In the genomic region with DNA sequence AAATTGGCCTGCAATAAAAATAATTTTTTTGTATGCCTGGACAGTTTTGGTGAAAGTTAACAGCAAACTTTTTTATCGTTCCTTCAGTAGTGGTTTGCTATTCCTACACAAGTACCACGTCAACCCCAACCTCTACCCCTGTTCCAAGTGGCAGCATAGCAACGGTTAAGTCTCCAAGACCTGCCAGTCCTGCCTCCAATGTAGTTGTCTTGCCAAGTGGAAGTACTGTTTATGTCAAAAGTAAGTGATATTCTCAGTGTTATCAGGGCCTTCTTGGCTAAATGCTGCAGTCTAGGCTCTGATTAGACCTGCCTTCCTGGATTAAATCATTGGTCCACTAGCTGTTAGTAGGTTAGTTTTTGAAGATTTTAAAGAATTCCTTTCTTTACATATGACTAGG, we compare ENCODE assay signal across 20 cellular contexts. TPM values are rescaled to one million over a fixed set of nuclear protein-coding genes. Genes with fewer than 3 reads are reported as not detected.
DNase-seq lines count a peak whose midpoint lies in the region; ATAC-seq and TF ChIP-seq lines count a peak whose summit lies in the region.
"Had no signal": no experiment of that assay in that cellular context is flagged by ENCODE, and none has a peak within 500 bp of the region (broad histone marks: within the 10 kb centered on the region; RNA-seq: fewer than 3 reads in every experiment).

No MANE protein-coding gene starts in this region.

- H3K27me3 ChIP-seq in IMR-90 (ENCODE audit: control insufficient read depth, insufficient read depth, low read length): no peaks in the 10 kb centered on the region
- H3K27me3 ChIP-seq in heart left ventricle: no peaks in the 10 kb centered on the region
- H3K27me3 ChIP-seq in foreskin keratinocyte: no peaks in the 10 kb centered on the region
- H3K27me3 ChIP-seq: MG63 had no signal

- H2AK9ac ChIP-seq in IMR-90 (replicated peaks; ENCODE audit: low read depth, low read length, poor library complexity): no peak overlapping the region

- H2AFZ ChIP-seq in IMR-90 (replicated peaks; ENCODE audit: low read length, poor library complexity): no peak overlapping the region

- ATAC-seq in IMR-90 (ENCODE audit: low read depth) (no peak), heart left ventricle (peak in 3 of 4 donors; percentile 47 to 82 (median 63)), GM19455 (IDR thresholded peaks at IDR 0.05; ENCODE audit: unreplicated experiment) (no peak), foreskin keratinocyte (no peak)

- no peak overlapping the region for H2BK15ac ChIP-seq in IMR-90 (ENCODE audit: low read depth, low read length)

- 0 out of 2 replicates have a peak overlapping the region, but pooled peaks have one; percentile 22 for H3K23ac ChIP-seq in IMR-90 (ENCODE audit: low read depth, low read length)

- H3K4me2 ChIP-seq in IMR-90 (ENCODE audit: low read depth, low read length): no peak overlapping the region

- peak overlapping the region; percentile 0 for H2BK5ac ChIP-seq in IMR-90 (ENCODE audit: low read depth, low read length, poor library complexity, severe bottlenecking)

- no peak overlapping the region for H3K9ac ChIP-seq in IMR-90 (ENCODE audit: low read depth, low read length)

- peaks cover 8 to 34% of the 10 kb centered on the region in 2 experiments; a peak in 3 of 4 replicates for H3K79me1 ChIP-seq in IMR-90 (ENCODE audit: low read depth in 1 of 2, low read length in 2 of 2)

- H2BK20ac ChIP-seq in IMR-90 (ENCODE audit: low read depth, low read length): no peak overlapping the region

- H3K27me3 Mint-ChIP-seq in activated naive CD4-positive, alpha-beta T cell treated with anti-CD3 and anti-CD28 coated beads, Interleukin-2, amount 10 ng/mL, durations not matched to agents 7 days and 5 days: no peaks in the 10 kb centered on the region
- H3K27me3 Mint-ChIP-seq in nephron progenitor cell (ENCODE audit: low read depth, poor library complexity): no peaks in the 10 kb centered on the region

- H3K4me1 Mint-ChIP-seq in activated naive CD4-positive, alpha-beta T cell treated with anti-CD3 and anti-CD28 coated beads, Interleukin-2, amount 10 ng/mL, durations not matched to agents 7 days and 5 days: peaks cover 3% of the 10 kb centered on the region
- peaks cover 33% of the 10 kb centered on the region for H3K4me1 Mint-ChIP-seq in nephron progenitor cell

- TF ChIP-seq CTCF in IMR-90 (conservative IDR thresholded peaks at IDR 0.05; ENCODE audit: low read depth, low read length): no peak
- no peak for TF ChIP-seq CTCF in heart left ventricle (IDR thresholded peaks at IDR 0.05)
- no peak for TF ChIP-seq CTCF in nephron progenitor cell (IDR thresholded peaks at IDR 0.05)
- TF ChIP-seq CTCF in foreskin keratinocyte (conservative IDR thresholded peaks at IDR 0.05): no peak

- CTCF ChIA-PET in activated naive CD4-positive, alpha-beta T cell treated with anti-CD3 and anti-CD28 coated beads, Interleukin-2, amount 10 ng/mL, durations not matched to agents 7 days and 5 days (lab: Charles Lee): interaction anchor here (2.1 kb wide), 1 partner anchor 11 kb away, joined by 5 read pairs; no protein-coding TSS in a partner anchor
- CTCF ChIA-PET in IMR-90 (lab: Yijun Ruan, JAX): interaction anchor here (0.9 kb wide), 1 partner anchor 10 kb away, joined by 5 read pairs; no protein-coding TSS in a partner anchor

- DNase-seq in activated naive CD4-positive, alpha-beta T cell treated with anti-CD3 and anti-CD28 coated beads, Interleukin-2, amount 10 ng/mL, durations not matched to agents 7 days and 5 days: no peak
- no peak for DNase-seq in activated naive CD4-positive, alpha-beta T cell treated with Interleukin-2 at 50 U/mL for 16 hours
- no peak for DNase-seq in IMR-90
- DNase-seq in heart left ventricle: peak in 1 of 5 donors; percentile 32
- DNase-seq in nephron progenitor cell: no peak
- no peak for DNase-seq in DMS 273 treated with DMSO at 0.1 percent for 48 hours (lab: John Stamatoyannopoulos, UW)
- DNase-seq in foreskin keratinocyte: no peak
- DNase-seq: Calu3, DMS153, DND-41, H9, KG1, MG63, NCI-H2029 treated with DMSO at 0.1 percent for 48 hours, NCI-H446 treated with DMSO at 0.1 percent for 48 hours, NCI-H526 treated with DMSO at 0.1 percent for 48 hours, SIG-M5 had no signal

- H3K56ac ChIP-seq in IMR-90 (ENCODE audit: extremely low read depth, insufficient read depth, low read length): no peak overlapping the region

- no peaks in the 10 kb centered on the region for H3K9me3 Mint-ChIP-seq in activated naive CD4-positive, alpha-beta T cell treated with anti-CD3 and anti-CD28 coated beads, Interleukin-2, amount 10 ng/mL, durations not matched to agents 7 days and 5 days
- peaks cover 18% of the 10 kb centered on the region for H3K9me3 Mint-ChIP-seq in nephron progenitor cell
- H3K9me3 Mint-ChIP-seq: H9 had no signal

- TF ChIP-seq POLR2A in IMR-90 (IDR thresholded peaks at IDR 0.05; ENCODE audit: low read depth, low read length) (no peak), heart left ventricle (IDR thresholded peaks at IDR 0.05) (no peak)

- in situ Hi-C loops in IMR-90 (cut with MboI; ENCODE audit: low sequenced_read_pairs): no loop called here

- intact Hi-C loops in IMR-90 (cut with micrococcal nuclease) (no loop called here), heart left ventricle (cut with DNase I) (no loop called here)

- H3K9me1 ChIP-seq in IMR-90 (ENCODE audit: insufficient read depth, low read length): peaks cover 9% of the 10 kb centered on the region

- no peak overlapping the region; the same call in 1 of the 2 replicates for H2BK120ac ChIP-seq in IMR-90 (ENCODE audit: low read depth, low read length)

- no peak overlapping the region for H4K8ac ChIP-seq in IMR-90 (ENCODE audit: low read depth in 2 of 2, low read length in 2 of 2)

- POLR2A ChIA-PET in IMR-90 (lab: Charles Lee; ENCODE audit: unreplicated experiment): no interaction called here

- H4K20me1 ChIP-seq in IMR-90 (ENCODE audit: insufficient read depth, low read length): peaks cover 6% of the 10 kb centered on the region; the same call in 1 of the 2 replicates

- peaks cover 20% of the 10 kb centered on the region for H3K36me3 Mint-ChIP-seq in activated naive CD4-positive, alpha-beta T cell treated with anti-CD3 and anti-CD28 coated beads, Interleukin-2, amount 10 ng/mL, durations not matched to agents 7 days and 5 days
- peaks cover 65% of the 10 kb centered on the region for H3K36me3 Mint-ChIP-seq in nephron progenitor cell (ENCODE audit: low read depth)

- H3K4me3 Mint-ChIP-seq in activated naive CD4-positive, alpha-beta T cell treated with anti-CD3 and anti-CD28 coated beads, Interleukin-2, amount 10 ng/mL, durations not matched to agents 7 days and 5 days: no peak overlapping the region
- no peak overlapping the region for H3K4me3 Mint-ChIP-seq in nephron progenitor cell
- H3K4me3 Mint-ChIP-seq: H9 had no signal

- H3K36me3 ChIP-seq in IMR-90 (ENCODE audit: control insufficient read depth, insufficient read depth, low read length) (peaks cover 7% of the 10 kb centered on the region), heart left ventricle (peaks cover 0 to 79% (median 64%) of the 10 kb centered on the region in 9 donors)

- H3K4me1 ChIP-seq in IMR-90 (ENCODE audit: control insufficient read depth, insufficient read depth, low read length) (peaks cover 7% of the 10 kb centered on the region), heart left ventricle (peaks cover 0 to 12% (median 0%) of the 10 kb centered on the region in 12 donors), foreskin keratinocyte (peaks cover 8% of the 10 kb centered on the region)

- dilution Hi-C loops in IMR-90 (cut with HindIII; ENCODE audit: low sequenced_read_pairs, unreplicated experiment): no loop called here

- H3K4me3 ChIP-seq in IMR-90 (ENCODE audit: insufficient read depth, low read depth, low read length) (no peak overlapping the region), heart left ventricle (no peak overlapping the region)
- H3K4me3 ChIP-seq: MG63, SK-N-MC had no signal

- TF ChIP-seq RAD21 in IMR-90 (IDR thresholded peaks at IDR 0.05; ENCODE audit: low read length): no peak

- H2AK5ac ChIP-seq in IMR-90 (ENCODE audit: low read depth, low read length): no peak overlapping the region

- WGBS in IMR-90 (ENCODE audit: extremely low coverage in 2 of 2, insufficient read length in 1 of 2), 2 experiments: no CpG with 5 or more reads among the region's 3 CpGs
- 34 to 54% (median 49%) methylated on average over 3 of the region's 3 CpGs for WGBS in heart left ventricle, 4 donors

- no peak overlapping the region for H3K14ac ChIP-seq in IMR-90 (replicated peaks; ENCODE audit: low read depth, low read length)

- no peak overlapping the region for H3K27ac ChIP-seq in IMR-90 (ENCODE audit: insufficient read depth, low read length)
- H3K27ac ChIP-seq in heart left ventricle: no peak overlapping the region
- no peak overlapping the region for H3K27ac ChIP-seq in foreskin keratinocyte
- H3K27ac ChIP-seq: RWPE1, SK-N-MC had no signal

- peak overlapping the region; percentile 7; the same call in 1 of the 2 replicates for H3K4ac ChIP-seq in IMR-90 (ENCODE audit: low read depth, low read length)

- no TSS peak for BruUV-seq in IMR-90 (replicated peaks; lab: Mats Ljungman, UMichigan)

- peak overlapping the region; percentile 1 for H3K27ac Mint-ChIP-seq in activated naive CD4-positive, alpha-beta T cell treated with anti-CD3 and anti-CD28 coated beads, Interleukin-2, amount 10 ng/mL, durations not matched to agents 7 days and 5 days
- H3K27ac Mint-ChIP-seq in nephron progenitor cell: peak overlapping the region; percentile 84

- H3K18ac ChIP-seq in IMR-90 (ENCODE audit: low read depth, low read length): no peak overlapping the region

- no peak overlapping the region for H4K5ac ChIP-seq in IMR-90 (ENCODE audit: low read depth, low read length)

- H3K9me3 ChIP-seq in IMR-90 (ENCODE audit: control insufficient read depth, insufficient read depth, low read length) (no peaks in the 10 kb centered on the region), heart left ventricle (no peaks in the 10 kb centered on the region)
- H3K9me3 ChIP-seq: MG63 had no signal

- H4K91ac ChIP-seq in IMR-90 (ENCODE audit: insufficient read depth, low read depth, low read length): no peak overlapping the region

TF ChIP-seq in IMR-90, 13 proteins besides CTCF, POLR2A, EP300 and RAD21:
- TF ChIP-seq SMC3 (IDR thresholded peaks at IDR 0.05; ENCODE audit: low read depth, low read length) (no peak), RFX5 (IDR thresholded peaks at IDR 0.05; ENCODE audit: low read depth, low read length) (no peak)

RNA-seq across cellular contexts. Expression of a gene that starts 15.0 kb away (rescaled TPM):
- total RNA-seq in IMR-90 (2012; rRNA removed) (22.0 and 28.9 TPM in 2 replicates), heart left ventricle (10 to 100 TPM; 14.5 to 37.6 (median 18.6) TPM), foreskin keratinocyte (11.5 and 11.8 TPM in 2 replicates)
- polyA plus RNA-seq in IMR-90 (2012; rRNA removed) (14.1 and 18.0 TPM in 2 replicates), heart left ventricle (10 to 100 TPM in 1 of 2 donors, 1 to 10 TPM in 1; 5.8 to 10.2 TPM), foreskin keratinocyte (3.0 and 3.8 TPM in 2 replicates)
- polyA plus RNA-seq in IMR-90 (2012; cell fraction: cytosol; rRNA removed): 5.9 and 6.1 TPM in 2 replicates
- 26.1 and 47.3 TPM in 2 replicates for polyA plus RNA-seq in IMR-90 (2012; cell fraction: nucleus; rRNA removed; ENCODE audit: low replicate concordance)

Comparison
In these comparisons a context has a peak if more than half of its experiments do, and no peak if none do; other contexts are left out.
1. ATAC-seq: peak in heart left ventricle (3 of 4); none in IMR-90 (single experiment), GM19455 (single experiment) and foreskin keratinocyte (single experiment).